1 cellular context compared by ENCODE assay signal in genomic region chr5:141874262-141874964, GRCh38.
A peak's percentile ranks its signal among the peaks of the same experiment; 100 is the strongest.
TF ChIP-seq lines count a peak whose summit lies in the region.

No MANE protein-coding gene starts in this region.

TF ChIP-seq in HepG2, 621 proteins besides CTCF, POLR2A, EP300 and RAD21 (continued from another document and continues in another):
- TF ChIP-seq MTERF4 (CRISPR knock-in tag; IDR thresholded peaks at IDR 0.05) (no peak), MYC (CRISPR knock-in tag; IDR thresholded peaks at IDR 0.05; ENCODE audit: borderline replicate concordance) (no peak), ZFP1 (CRISPR knock-in tag; IDR thresholded peaks at IDR 0.05) (no peak), GPN1 (CRISPR knock-in tag; IDR thresholded peaks at IDR 0.05; ENCODE audit: borderline replicate concordance) (no peak), ZNF878 (CRISPR knock-in tag; IDR thresholded peaks at IDR 0.05) (no peak), ZBTB44 (CRISPR knock-in tag; IDR thresholded peaks at IDR 0.05) (no peak), ZNF143 (CRISPR knock-in tag; IDR thresholded peaks at IDR 0.05) (no peak), ASH2L (IDR thresholded peaks at IDR 0.05; ENCODE audit: insufficient read length, low read depth, low read length) (no peak), ZNF18 (CRISPR knock-in tag; IDR thresholded peaks at IDR 0.05; ENCODE audit: insufficient replicate concordance) (peak; percentile 47), THRA (CRISPR knock-in tag; IDR thresholded peaks at IDR 0.05; ENCODE audit: borderline replicate concordance) (no peak), MBNL3 (CRISPR knock-in tag; conservative IDR thresholded peaks at IDR 0.05) (no peak), HCFC1 (IDR thresholded peaks at IDR 0.05; ENCODE audit: low read depth, low read length) (no peak), ZNF598 (CRISPR knock-in tag; IDR thresholded peaks at IDR 0.05; ENCODE audit: borderline replicate concordance) (no peak; the same call in 1 of the 2 replicates), TAF15 (IDR thresholded peaks at IDR 0.05; ENCODE audit: low read depth, low read length, poor library complexity, severe bottlenecking) (no peak), SIX4 (CRISPR knock-in tag; IDR thresholded peaks at IDR 0.05) (no peak), ZSCAN25 (CRISPR knock-in tag; IDR thresholded peaks at IDR 0.05) (no peak; the same call in 1 of the 2 replicates), JARID2 (CRISPR knock-in tag; IDR thresholded peaks at IDR 0.05; ENCODE audit: insufficient replicate concordance) (no peak), GTF2F1 (IDR thresholded peaks at IDR 0.05; ENCODE audit: low read length) (no peak), FOXM1 (CRISPR knock-in tag; IDR thresholded peaks at IDR 0.05) (no peak), ZNF253 (CRISPR knock-in tag; IDR thresholded peaks at IDR 0.05; ENCODE audit: borderline replicate concordance) (no peak), ZNF800 (CRISPR knock-in tag; IDR thresholded peaks at IDR 0.05) (no peak), KLF6 (CRISPR knock-in tag; IDR thresholded peaks at IDR 0.05) (no peak), ZNF350 (CRISPR knock-in tag; IDR thresholded peaks at IDR 0.05; ENCODE audit: borderline replicate concordance, low read depth) (peak; percentile 24; the same call in 1 of the 2 replicates), TEF (CRISPR knock-in tag; IDR thresholded peaks at IDR 0.05) (peak; percentile 86; the same call in 1 of the 2 replicates), NFKB2 (CRISPR knock-in tag; IDR thresholded peaks at IDR 0.05; ENCODE audit: borderline replicate concordance) (no peak), ZNF672 (CRISPR knock-in tag; IDR thresholded peaks at IDR 0.05) (no peak), CHD2 (IDR thresholded peaks at IDR 0.05; ENCODE audit: low read depth, low read length) (no peak), FOXJ3 (CRISPR knock-in tag; IDR thresholded peaks at IDR 0.05; ENCODE audit: borderline replicate concordance) (no peak), IRF9 (CRISPR knock-in tag; IDR thresholded peaks at IDR 0.05; ENCODE audit: borderline replicate concordance) (no peak; the same call in 1 of the 2 replicates), PCBP2 (optimal IDR thresholded peaks at IDR 0.05; ENCODE audit: low read depth, low read length, poor library complexity, severe bottlenecking) (no peak), RELA (CRISPR knock-in tag; IDR thresholded peaks at IDR 0.05) (no peak), ZNF720 (CRISPR knock-in tag; IDR thresholded peaks at IDR 0.05) (no peak)
- TF ChIP-seq, protein P1, sequence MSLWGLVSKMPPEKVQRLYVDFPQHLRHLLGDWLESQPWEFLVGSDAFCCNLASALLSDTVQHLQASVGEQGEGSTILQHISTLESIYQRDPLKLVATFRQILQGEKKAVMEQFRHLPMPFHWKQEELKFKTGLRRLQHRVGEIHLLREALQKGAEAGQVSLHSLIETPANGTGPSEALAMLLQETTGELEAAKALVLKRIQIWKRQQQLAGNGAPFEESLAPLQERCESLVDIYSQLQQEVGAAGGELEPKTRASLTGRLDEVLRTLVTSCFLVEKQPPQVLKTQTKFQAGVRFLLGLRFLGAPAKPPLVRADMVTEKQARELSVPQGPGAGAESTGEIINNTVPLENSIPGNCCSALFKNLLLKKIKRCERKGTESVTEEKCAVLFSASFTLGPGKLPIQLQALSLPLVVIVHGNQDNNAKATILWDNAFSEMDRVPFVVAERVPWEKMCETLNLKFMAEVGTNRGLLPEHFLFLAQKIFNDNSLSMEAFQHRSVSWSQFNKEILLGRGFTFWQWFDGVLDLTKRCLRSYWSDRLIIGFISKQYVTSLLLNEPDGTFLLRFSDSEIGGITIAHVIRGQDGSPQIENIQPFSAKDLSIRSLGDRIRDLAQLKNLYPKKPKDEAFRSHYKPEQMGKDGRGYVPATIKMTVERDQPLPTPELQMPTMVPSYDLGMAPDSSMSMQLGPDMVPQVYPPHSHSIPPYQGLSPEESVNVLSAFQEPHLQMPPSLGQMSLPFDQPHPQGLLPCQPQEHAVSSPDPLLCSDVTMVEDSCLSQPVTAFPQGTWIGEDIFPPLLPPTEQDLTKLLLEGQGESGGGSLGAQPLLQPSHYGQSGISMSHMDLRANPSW (CRISPR knock-in tag; IDR thresholded peaks at IDR 0.05; ENCODE audit: borderline replicate concordance) = no peak
- TF ChIP-seq, protein P2, sequence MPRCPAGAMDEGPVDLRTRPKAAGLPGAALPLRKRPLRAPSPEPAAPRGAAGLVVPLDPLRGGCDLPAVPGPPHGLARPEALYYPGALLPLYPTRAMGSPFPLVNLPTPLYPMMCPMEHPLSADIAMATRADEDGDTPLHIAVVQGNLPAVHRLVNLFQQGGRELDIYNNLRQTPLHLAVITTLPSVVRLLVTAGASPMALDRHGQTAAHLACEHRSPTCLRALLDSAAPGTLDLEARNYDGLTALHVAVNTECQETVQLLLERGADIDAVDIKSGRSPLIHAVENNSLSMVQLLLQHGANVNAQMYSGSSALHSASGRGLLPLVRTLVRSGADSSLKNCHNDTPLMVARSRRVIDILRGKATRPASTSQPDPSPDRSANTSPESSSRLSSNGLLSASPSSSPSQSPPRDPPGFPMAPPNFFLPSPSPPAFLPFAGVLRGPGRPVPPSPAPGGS (CRISPR knock-in tag; IDR thresholded peaks at IDR 0.05) = 0 out of 2 replicates have a peak, but pooled peaks have one; percentile 29
- TF ChIP-seq, protein P3, sequence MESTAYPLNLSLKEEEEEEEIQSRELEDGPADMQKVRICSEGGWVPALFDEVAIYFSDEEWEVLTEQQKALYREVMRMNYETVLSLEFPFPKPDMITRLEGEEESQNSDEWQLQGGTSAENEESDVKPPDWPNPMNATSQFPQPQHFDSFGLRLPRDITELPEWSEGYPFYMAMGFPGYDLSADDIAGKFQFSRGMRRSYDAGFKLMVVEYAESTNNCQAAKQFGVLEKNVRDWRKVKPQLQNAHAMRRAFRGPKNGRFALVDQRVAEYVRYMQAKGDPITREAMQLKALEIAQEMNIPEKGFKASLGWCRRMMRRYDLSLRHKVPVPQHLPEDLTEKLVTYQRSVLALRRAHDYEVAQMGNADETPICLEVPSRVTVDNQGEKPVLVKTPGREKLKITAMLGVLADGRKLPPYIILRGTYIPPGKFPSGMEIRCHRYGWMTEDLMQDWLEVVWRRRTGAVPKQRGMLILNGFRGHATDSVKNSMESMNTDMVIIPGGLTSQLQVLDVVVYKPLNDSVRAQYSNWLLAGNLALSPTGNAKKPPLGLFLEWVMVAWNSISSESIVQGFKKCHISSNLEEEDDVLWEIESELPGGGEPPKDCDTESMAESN (CRISPR knock-in tag; conservative IDR thresholded peaks at IDR 0.05) = 0 out of 2 replicates have a peak, but pooled peaks have one; percentile 22
- TF ChIP-seq, protein P4, sequence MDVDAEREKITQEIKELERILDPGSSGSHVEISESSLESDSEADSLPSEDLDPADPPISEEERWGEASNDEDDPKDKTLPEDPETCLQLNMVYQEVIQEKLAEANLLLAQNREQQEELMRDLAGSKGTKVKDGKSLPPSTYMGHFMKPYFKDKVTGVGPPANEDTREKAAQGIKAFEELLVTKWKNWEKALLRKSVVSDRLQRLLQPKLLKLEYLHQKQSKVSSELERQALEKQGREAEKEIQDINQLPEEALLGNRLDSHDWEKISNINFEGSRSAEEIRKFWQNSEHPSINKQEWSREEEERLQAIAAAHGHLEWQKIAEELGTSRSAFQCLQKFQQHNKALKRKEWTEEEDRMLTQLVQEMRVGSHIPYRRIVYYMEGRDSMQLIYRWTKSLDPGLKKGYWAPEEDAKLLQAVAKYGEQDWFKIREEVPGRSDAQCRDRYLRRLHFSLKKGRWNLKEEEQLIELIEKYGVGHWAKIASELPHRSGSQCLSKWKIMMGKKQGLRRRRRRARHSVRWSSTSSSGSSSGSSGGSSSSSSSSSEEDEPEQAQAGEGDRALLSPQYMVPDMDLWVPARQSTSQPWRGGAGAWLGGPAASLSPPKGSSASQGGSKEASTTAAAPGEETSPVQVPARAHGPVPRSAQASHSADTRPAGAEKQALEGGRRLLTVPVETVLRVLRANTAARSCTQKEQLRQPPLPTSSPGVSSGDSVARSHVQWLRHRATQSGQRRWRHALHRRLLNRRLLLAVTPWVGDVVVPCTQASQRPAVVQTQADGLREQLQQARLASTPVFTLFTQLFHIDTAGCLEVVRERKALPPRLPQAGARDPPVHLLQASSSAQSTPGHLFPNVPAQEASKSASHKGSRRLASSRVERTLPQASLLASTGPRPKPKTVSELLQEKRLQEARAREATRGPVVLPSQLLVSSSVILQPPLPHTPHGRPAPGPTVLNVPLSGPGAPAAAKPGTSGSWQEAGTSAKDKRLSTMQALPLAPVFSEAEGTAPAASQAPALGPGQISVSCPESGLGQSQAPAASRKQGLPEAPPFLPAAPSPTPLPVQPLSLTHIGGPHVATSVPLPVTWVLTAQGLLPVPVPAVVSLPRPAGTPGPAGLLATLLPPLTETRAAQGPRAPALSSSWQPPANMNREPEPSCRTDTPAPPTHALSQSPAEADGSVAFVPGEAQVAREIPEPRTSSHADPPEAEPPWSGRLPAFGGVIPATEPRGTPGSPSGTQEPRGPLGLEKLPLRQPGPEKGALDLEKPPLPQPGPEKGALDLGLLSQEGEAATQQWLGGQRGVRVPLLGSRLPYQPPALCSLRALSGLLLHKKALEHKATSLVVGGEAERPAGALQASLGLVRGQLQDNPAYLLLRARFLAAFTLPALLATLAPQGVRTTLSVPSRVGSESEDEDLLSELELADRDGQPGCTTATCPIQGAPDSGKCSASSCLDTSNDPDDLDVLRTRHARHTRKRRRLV (CRISPR knock-in tag; IDR thresholded peaks at IDR 0.05) = no peak
